ENCODE assay signal across 2 cellular contexts in the genomic region with DNA sequence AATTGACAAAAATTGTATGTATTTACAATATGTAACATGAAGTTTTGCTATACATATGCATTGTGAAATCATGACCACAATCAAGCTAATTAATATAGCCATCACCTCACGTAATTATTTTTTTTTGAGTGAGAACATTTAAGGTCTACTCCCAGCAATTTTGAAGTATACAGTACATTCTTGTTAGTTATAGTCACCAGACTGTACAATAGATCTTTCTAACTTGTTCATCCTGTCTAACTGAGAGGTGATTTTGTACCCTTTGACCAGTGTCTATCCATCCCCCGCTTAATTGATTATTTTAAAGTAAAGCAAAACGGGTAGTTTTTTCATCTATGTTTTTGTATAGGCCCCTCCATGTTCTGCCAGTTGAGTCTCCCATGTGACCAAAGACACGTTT.
TF ChIP-seq lines count a peak whose summit lies in the region.

No MANE protein-coding gene starts in this region.

TF ChIP-seq in A549, 52 proteins besides CTCF, POLR2A, EP300 and RAD21:
- TF ChIP-seq, protein P1, sequence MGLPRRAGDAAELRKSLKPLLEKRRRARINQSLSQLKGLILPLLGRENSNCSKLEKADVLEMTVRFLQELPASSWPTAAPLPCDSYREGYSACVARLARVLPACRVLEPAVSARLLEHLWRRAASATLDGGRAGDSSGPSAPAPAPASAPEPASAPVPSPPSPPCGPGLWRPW (IDR thresholded peaks at IDR 0.05): no peak
- TF ChIP-seq ZC3H11A (IDR thresholded peaks at IDR 0.05): no peak
- no peak for TF ChIP-seq CHD4 (IDR thresholded peaks at IDR 0.05; ENCODE audit: borderline replicate concordance)
- TF ChIP-seq NPAS2 (CRISPR knock-in tag; IDR thresholded peaks at IDR 0.05; ENCODE audit: borderline replicate concordance): no peak
- TF ChIP-seq, protein P2, sequence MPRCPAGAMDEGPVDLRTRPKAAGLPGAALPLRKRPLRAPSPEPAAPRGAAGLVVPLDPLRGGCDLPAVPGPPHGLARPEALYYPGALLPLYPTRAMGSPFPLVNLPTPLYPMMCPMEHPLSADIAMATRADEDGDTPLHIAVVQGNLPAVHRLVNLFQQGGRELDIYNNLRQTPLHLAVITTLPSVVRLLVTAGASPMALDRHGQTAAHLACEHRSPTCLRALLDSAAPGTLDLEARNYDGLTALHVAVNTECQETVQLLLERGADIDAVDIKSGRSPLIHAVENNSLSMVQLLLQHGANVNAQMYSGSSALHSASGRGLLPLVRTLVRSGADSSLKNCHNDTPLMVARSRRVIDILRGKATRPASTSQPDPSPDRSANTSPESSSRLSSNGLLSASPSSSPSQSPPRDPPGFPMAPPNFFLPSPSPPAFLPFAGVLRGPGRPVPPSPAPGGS (IDR thresholded peaks at IDR 0.05): no peak
- no peak for TF ChIP-seq NR3C1 (IDR thresholded peaks at IDR 0.05)

TF ChIP-seq in H1, 55 proteins besides CTCF, POLR2A, EP300 and RAD21:
- TF ChIP-seq CHD1 (IDR thresholded peaks at IDR 0.05; ENCODE audit: low read depth, low read length) (no peak), SRF (IDR thresholded peaks at IDR 0.05; ENCODE audit: low read depth, low read length) (no peak), RNF2 (IDR thresholded peaks at IDR 0.05; ENCODE audit: borderline replicate concordance, low read depth, low read length, missing control alignments, poor library complexity, severe bottlenecking) (no peak), EZH2 (IDR thresholded peaks at IDR 0.05; ENCODE audit: low read depth, low read length, severe bottlenecking) (no peak), KDM1A (IDR thresholded peaks at IDR 0.05; ENCODE audit: borderline replicate concordance, low read length) (no peak), BCL11A (IDR thresholded peaks at IDR 0.05; ENCODE audit: low read depth in 2 of 2, low read length in 2 of 2) (no peak), SIRT6 (IDR thresholded peaks at IDR 0.05; ENCODE audit: low read length) (no peak), POLR2AphosphoS5 (IDR thresholded peaks at IDR 0.05; ENCODE audit: low read depth, low read length) (no peak), TBP (IDR thresholded peaks at IDR 0.05; ENCODE audit: low read depth, low read length) (no peak), NRF1 (IDR thresholded peaks at IDR 0.05; ENCODE audit: low read depth, low read length) (no peak), HDAC6 (IDR thresholded peaks at IDR 0.05; ENCODE audit: low read depth, low read length) (no peak), RBBP5 (IDR thresholded peaks at IDR 0.05; ENCODE audit: borderline replicate concordance, low read depth, low read length) (no peak), POU5F1 (IDR thresholded peaks at IDR 0.05; ENCODE audit: low read depth, low read length) (no peak), GTF2F1 (IDR thresholded peaks at IDR 0.05; ENCODE audit: borderline replicate concordance, low read depth, low read length) (no peak), GABPA (IDR thresholded peaks at IDR 0.05; ENCODE audit: borderline replicate concordance, insufficient read depth, low read length) (no peak), CBX8 (IDR thresholded peaks at IDR 0.05; ENCODE audit: borderline replicate concordance, low read depth, low read length) (no peak), SP4 (IDR thresholded peaks at IDR 0.05; ENCODE audit: low read length) (no peak), KDM4A (IDR thresholded peaks at IDR 0.05; ENCODE audit: low read depth, low read length, severe bottlenecking) (no peak)
- TF ChIP-seq, protein P3, sequence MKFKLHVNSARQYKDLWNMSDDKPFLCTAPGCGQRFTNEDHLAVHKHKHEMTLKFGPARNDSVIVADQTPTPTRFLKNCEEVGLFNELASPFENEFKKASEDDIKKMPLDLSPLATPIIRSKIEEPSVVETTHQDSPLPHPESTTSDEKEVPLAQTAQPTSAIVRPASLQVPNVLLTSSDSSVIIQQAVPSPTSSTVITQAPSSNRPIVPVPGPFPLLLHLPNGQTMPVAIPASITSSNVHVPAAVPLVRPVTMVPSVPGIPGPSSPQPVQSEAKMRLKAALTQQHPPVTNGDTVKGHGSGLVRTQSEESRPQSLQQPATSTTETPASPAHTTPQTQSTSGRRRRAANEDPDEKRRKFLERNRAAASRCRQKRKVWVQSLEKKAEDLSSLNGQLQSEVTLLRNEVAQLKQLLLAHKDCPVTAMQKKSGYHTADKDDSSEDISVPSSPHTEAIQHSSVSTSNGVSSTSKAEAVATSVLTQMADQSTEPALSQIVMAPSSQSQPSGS (IDR thresholded peaks at IDR 0.05; ENCODE audit: low read length): no peak
